Comparison of ENCODE assay signal across 23 cellular contexts in genomic region chr19:48516536-48516935, GRCh38. TPM values are rescaled to one million over a fixed set of nuclear protein-coding genes. Genes with fewer than 3 reads are reported as not detected.
"Had no signal": no experiment of that assay in that cellular context is flagged by ENCODE, and none has a peak within 500 bp of the region (broad histone marks: within the 10 kb centered on the region; RNA-seq: fewer than 3 reads in every experiment).

No MANE protein-coding gene starts in this region.

- H3K9me3 Mint-ChIP-seq: activated naive CD4-positive, alpha-beta T cell treated with anti-CD3 and anti-CD28 coated beads, Interleukin-2, amount 50 U/mL, for 72 hours; activated T-cell treated with anti-CD3 and anti-CD28 coated beads, Interleukin-2, amount 50 U/mL, for 4 hours; T-helper 2 cell treated with Interferon-gamma antibody and Interleukin-4, amounts not matched to agents 5 μg/mL and 100 μg/mL, for 36 hours had no signal

- H3K27ac ChIP-seq: brain microvascular endothelial cell, cardiac muscle cell, Peyer's patch, RWPE1, SJSA1 had no signal

- H3K9me3 ChIP-seq: Peyer's patch had no signal

- H3K36me3 ChIP-seq: brain microvascular endothelial cell, cardiac muscle cell, Peyer's patch, SJSA1 had no signal

- DNase-seq: activated CD4-positive, alpha-beta T cell treated with anti-CD3 and anti-CD28 coated beads for 48 hours; activated CD4-positive, alpha-beta T cell treated with anti-CD3 and anti-CD28 coated beads, Interleukin-2, amount 50 U/mL, for 48 hours; activated CD8-positive, alpha-beta memory T cell treated with anti-CD3 and anti-CD28 coated beads for 24 hours; activated effector memory CD4-positive, alpha-beta T cell treated with anti-CD3 and anti-CD28 coated beads, Interleukin-2, amount 50 U/mL, for 16 hours; activated naive CD4-positive, alpha-beta T cell treated with Interleukin-2 at 50 U/mL for 16 hours; activated T-cell treated with anti-CD3 and anti-CD28 coated beads, Interleukin-2, amount 50 U/mL, for 4 hours; brain microvascular endothelial cell; Karpas-422; MM.1S; NCI-H1105; NCI-H1694 treated with DMSO at 0.1 percent for 48 hours; NCI-H2029 treated with DMSO at 0.1 percent for 48 hours; NCI-H524; Peyer's patch; Right ventricle myocardium superior; SW 1271 had no signal

- H3K36me3 Mint-ChIP-seq: activated naive CD4-positive, alpha-beta T cell treated with anti-CD3 and anti-CD28 coated beads, Interleukin-2, amount 50 U/mL, for 72 hours had no signal

- H3K4me3 ChIP-seq: cardiac muscle cell, Peyer's patch, SJSA1 had no signal

- H3K4me3 Mint-ChIP-seq: activated T-cell treated with anti-CD3 and anti-CD28 coated beads, Interleukin-2, amount 50 U/mL, for 4 hours; T-helper 2 cell treated with Interferon-gamma antibody and Interleukin-4, amounts not matched to agents 5 μg/mL and 100 μg/mL, for 36 hours had no signal

- H3K27ac Mint-ChIP-seq: activated naive CD4-positive, alpha-beta T cell treated with anti-CD3 and anti-CD28 coated beads, Interleukin-2, amount 50 U/mL, for 72 hours; T-helper 2 cell treated with Interferon-gamma antibody and Interleukin-4, amounts not matched to agents 5 μg/mL and 100 μg/mL, for 36 hours had no signal

- ATAC-seq: activated CD4-positive, CD25-positive, alpha-beta regulatory T cell treated with anti-CD3 and anti-CD28 coated beads, Interleukin-2, amount 50 U/mL, for 24 hours; activated naive CD4-positive, alpha-beta T cell treated with anti-CD3 and anti-CD28 coated beads, Interleukin-2, amount 50 U/mL, for 72 hours; activated T-cell treated with anti-CD3 and anti-CD28 coated beads, Interleukin-2, amount 50 U/mL, for 4 hours; SK-N-SH treated with all-trans-retinoic acid at 6 μM for 48 hours had no signal

RNA-seq across cellular contexts. Expression of gene LMTK3, which starts 4.9 kb away (rescaled TPM):
- total RNA-seq: SJSA1 had no signal

RNA-seq across cellular contexts. Expression of gene SULT2B1, which starts 35.4 kb away (rescaled TPM):
- total RNA-seq: activated naive CD4-positive, alpha-beta T cell treated with anti-CD3 and anti-CD28 coated beads, Interleukin-2, amount 50 U/mL, for 72 hours; activated T-cell treated with anti-CD3 and anti-CD28 coated beads, Interleukin-2, amount 50 U/mL, for 4 hours; cardiac muscle cell had no signal
